Comparison of ENCODE assay signal across 18 cellular contexts in the genomic region with DNA sequence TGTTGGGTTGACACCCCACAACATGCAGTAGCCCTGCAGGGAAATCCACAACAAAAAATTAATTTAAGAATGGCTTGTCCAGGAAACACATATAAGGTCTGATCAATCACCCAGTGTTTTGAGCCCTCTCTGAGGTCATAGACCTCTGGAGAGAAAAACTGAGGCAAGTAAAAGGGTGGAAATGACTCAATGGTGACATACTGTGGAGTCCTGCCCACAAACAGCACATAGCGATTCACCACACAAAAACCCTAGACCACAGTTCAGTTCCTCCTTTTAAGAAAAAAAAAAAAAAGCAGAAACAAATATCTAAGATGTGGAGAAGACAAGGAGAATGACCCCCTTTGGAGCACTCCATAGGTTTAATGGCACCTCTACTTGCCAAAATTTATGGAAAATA.
A peak's percentile ranks its signal among the peaks of the same experiment; 100 is the strongest.
DNase-seq lines count a peak whose midpoint lies in the region; FAIRE-seq and TF ChIP-seq lines count a peak whose summit lies in the region.
"Had no signal": no experiment of that assay in that cellular context is flagged by ENCODE, and none has a peak within 500 bp of the region (broad histone marks: within the 10 kb centered on the region; RNA-seq: fewer than 3 reads in every experiment).

No MANE protein-coding gene starts in this region.

- no peaks in the 10 kb centered on the region for H3K36me3 Mint-ChIP-seq in activated T-helper 1 cell treated with anti-CD3 and anti-CD28 coated beads, Interleukin-12 subunit alpha, Interleukin-12 subunit beta, Interleukin-2, Interleukin-4 antibody, amounts not matched to agents 30 ng/mL and 10 ng/mL and 1 ng/mL, durations not matched to agents 14 hours and 24 hours and 36 hours (ENCODE audit: low read depth)
- H3K36me3 Mint-ChIP-seq: neural progenitor cell had no signal

- no peaks in the 10 kb centered on the region for H3K4me1 Mint-ChIP-seq in activated T-helper 1 cell treated with anti-CD3 and anti-CD28 coated beads, Interleukin-12 subunit alpha, Interleukin-12 subunit beta, Interleukin-2, Interleukin-4 antibody, amounts not matched to agents 30 ng/mL and 10 ng/mL and 1 ng/mL, durations not matched to agents 14 hours and 24 hours and 36 hours (ENCODE audit: low read depth)
- H3K4me1 Mint-ChIP-seq: neural progenitor cell had no signal

- no peak for FAIRE-seq in urothelium cell line (lab: Jason Lieb, UNC)
- FAIRE-seq: H1 had no signal

- peak; percentile 80 to 85 for DNase-seq in Kasumi-1 (lab: John Stamatoyannopoulos, UW)
- peak; percentile 57 for DNase-seq in SIG-M5 (lab: John Stamatoyannopoulos, UW)
- DNase-seq in epithelial cell of esophagus (ENCODE audit: low read depth), result peak; percentile 22
- peak; percentile 18 for DNase-seq in urothelium cell line (ENCODE audit: low spot score)
- DNase-seq in middle frontal gyrus (ENCODE audit: extremely low spot score, low spot score), result no peak
- DNase-seq in DMS79 (lab: John Stamatoyannopoulos, UW), result no peak
- no peak for DNase-seq in activated T-helper 1 cell treated with anti-CD3 and anti-CD28 coated beads, Interleukin-12 subunit alpha, Interleukin-12 subunit beta, Interleukin-2, Interleukin-4 antibody, amounts not matched to agents 30 ng/mL and 10 ng/mL and 1 ng/mL, durations not matched to agents 14 hours and 24 hours and 36 hours (ENCODE audit: low spot score)
- DNase-seq: activated naive CD4-positive, alpha-beta T cell treated with Interleukin-2 at 50 U/mL for 16 hours; effector CD4-positive, alpha-beta T cell; gastrocnemius medialis; MM.1S; NCI-H526; stimulated activated CD4-positive, alpha-beta T cell treated with anti-CD3 and anti-CD28 coated beads, Interleukin-2, amount 100 ng/mL, for 24 hours; testis had no signal

- H3K4me3 ChIP-seq in epithelial cell of esophagus (ENCODE audit: low read length), result no peak overlapping the region
- H3K4me3 ChIP-seq: cardiac muscle cell, gastrocnemius medialis, neural progenitor cell, testis had no signal

- H3K27ac Mint-ChIP-seq in activated T-helper 1 cell treated with anti-CD3 and anti-CD28 coated beads, Interleukin-12 subunit alpha, Interleukin-12 subunit beta, Interleukin-2, Interleukin-4 antibody, amounts not matched to agents 30 ng/mL and 10 ng/mL and 1 ng/mL, durations not matched to agents 14 hours and 24 hours and 36 hours, result no peak overlapping the region
- H3K27ac Mint-ChIP-seq: mesothelial cell of epicardium, neural progenitor cell had no signal

- TF ChIP-seq CTCF in epithelial cell of esophagus (IDR thresholded peaks at IDR 0.05; ENCODE audit: insufficient read depth, low read depth, low read length, missing control alignments), result no peak

- H3K9me3 Mint-ChIP-seq in activated T-helper 1 cell treated with anti-CD3 and anti-CD28 coated beads, Interleukin-12 subunit alpha, Interleukin-12 subunit beta, Interleukin-2, Interleukin-4 antibody, amounts not matched to agents 30 ng/mL and 10 ng/mL and 1 ng/mL, durations not matched to agents 14 hours and 24 hours and 36 hours, result peaks cover 12% of the 10 kb centered on the region

- no peak overlapping the region for H3K4me3 Mint-ChIP-seq in activated T-helper 1 cell treated with anti-CD3 and anti-CD28 coated beads, Interleukin-12 subunit alpha, Interleukin-12 subunit beta, Interleukin-2, Interleukin-4 antibody, amounts not matched to agents 30 ng/mL and 10 ng/mL and 1 ng/mL, durations not matched to agents 14 hours and 24 hours and 36 hours
- H3K4me3 Mint-ChIP-seq: mesothelial cell of epicardium, neural progenitor cell had no signal

- H3K27me3 Mint-ChIP-seq in activated T-helper 1 cell treated with anti-CD3 and anti-CD28 coated beads, Interleukin-12 subunit alpha, Interleukin-12 subunit beta, Interleukin-2, Interleukin-4 antibody, amounts not matched to agents 30 ng/mL and 10 ng/mL and 1 ng/mL, durations not matched to agents 14 hours and 24 hours and 36 hours (ENCODE audit: insufficient read depth), result no peaks in the 10 kb centered on the region

- intact Hi-C loops in activated T-helper 1 cell treated with anti-CD3 and anti-CD28 coated beads, Interleukin-12 subunit alpha, Interleukin-12 subunit beta, Interleukin-2, Interleukin-4 antibody, amounts not matched to agents 30 ng/mL and 10 ng/mL and 1 ng/mL, durations not matched to agents 14 hours and 24 hours and 36 hours (cut with micrococcal nuclease), result no loop called here

Comparison
In these comparisons a context has a peak if more than half of its experiments do, and no peak if none do; other contexts are left out.
1. DNase-seq: peak in Kasumi-1 (2 of 2), SIG-M5 (single experiment), epithelial cell of esophagus (single experiment) and urothelium cell line (single experiment); none in middle frontal gyrus (single experiment), DMS79 (single experiment) and activated T-helper 1 cell treated with anti-CD3 and anti-CD28 coated beads, Interleukin-12 subunit alpha, Interleukin-12 subunit beta, Interleukin-2, Interleukin-4 antibody, amounts not matched to agents 30 ng/mL and 10 ng/mL and 1 ng/mL, durations not matched to agents 14 hours and 24 hours and 36 hours (single experiment).